ENCODE assay signal across 30 cellular contexts in genomic region chr5:96327728-96328127, GRCh38.
DNase-seq lines count a peak whose midpoint lies in the region; ATAC-seq and TF ChIP-seq lines count a peak whose summit lies in the region.
"Had no signal": no experiment of that assay in that cellular context is flagged by ENCODE, and none has a peak within 500 bp of the region (broad histone marks: within the 10 kb centered on the region; RNA-seq: fewer than 3 reads in every experiment).

No MANE protein-coding gene starts in this region.

- CTCF ChIA-PET in HEK293 (lab: Yijun Ruan, JAX), result interaction anchor here (0.7 to 1.8 kb wide), 4 partner anchors 8 to 1354 kb away, joined by 3 to 6 read pairs (median 4); no protein-coding TSS in a partner anchor

- H3K27ac Mint-ChIP-seq in immature natural killer cell (no peak overlapping the region), progenitor cell of endocrine pancreas (no peak overlapping the region)
- H3K27ac Mint-ChIP-seq: activated CD4-positive, alpha-beta T cell treated with anti-CD3 and anti-CD28 coated beads for 36 hours; activated CD8-positive, alpha-beta T cell treated with anti-CD3 and anti-CD28 coated beads for 36 hours; activated naive CD4-positive, alpha-beta T cell treated with anti-CD3 and anti-CD28 coated beads, Interleukin-2, amount 50 U/mL, for 24 hours; activated T-helper 2 cell treated with anti-CD3 and anti-CD28 coated beads, Interferon-gamma antibody, Interleukin-2, Interleukin-4, amounts not matched to agents 10 μg/mL and 5 μg/mL and 100 μg/mL, durations not matched to agents 14 hours and 24 hours and 36 hours; CD4-positive, CD25-positive, alpha-beta regulatory T cell had no signal

- H3K4me3 Mint-ChIP-seq in immature natural killer cell (no peak overlapping the region), progenitor cell of endocrine pancreas (ENCODE audit: low read depth) (no peak overlapping the region)
- H3K4me3 Mint-ChIP-seq: activated CD4-positive, alpha-beta T cell treated with anti-CD3 and anti-CD28 coated beads for 36 hours; activated CD8-positive, alpha-beta T cell treated with anti-CD3 and anti-CD28 coated beads for 36 hours; activated naive CD4-positive, alpha-beta T cell treated with anti-CD3 and anti-CD28 coated beads, Interleukin-2, amount 50 U/mL, for 24 hours; CD4-positive, CD25-positive, alpha-beta regulatory T cell had no signal

- no peak overlapping the region for H3K27ac ChIP-seq in HEK293 (ENCODE audit: extremely low read depth, low read depth, low read length)
- no peak overlapping the region for H3K27ac ChIP-seq in foreskin keratinocyte
- H3K27ac ChIP-seq: cardiac muscle cell, colonic mucosa, epithelial cell of prostate, heart right ventricle, prostate gland, transverse colon had no signal

- ATAC-seq in SK-N-SH treated with all-trans-retinoic acid at 6 μM for 48 hours (peak; percentile 14; the same call in 1 of the 3 replicates), foreskin keratinocyte (no peak)
- ATAC-seq: activated CD4-positive, alpha-beta T cell treated with anti-CD3 and anti-CD28 coated beads for 36 hours; activated CD8-positive, alpha-beta T cell treated with anti-CD3 and anti-CD28 coated beads for 36 hours; heart right ventricle; left ventricle myocardium superior had no signal

- H3K36me3 Mint-ChIP-seq in immature natural killer cell (no peaks in the 10 kb centered on the region), progenitor cell of endocrine pancreas (ENCODE audit: insufficient read depth) (no peaks in the 10 kb centered on the region)
- H3K36me3 Mint-ChIP-seq: activated naive CD4-positive, alpha-beta T cell treated with anti-CD3 and anti-CD28 coated beads, Interleukin-2, amount 50 U/mL, for 24 hours; CD4-positive, CD25-positive, alpha-beta regulatory T cell had no signal

- H3K27me3 ChIP-seq in foreskin keratinocyte, result no peaks in the 10 kb centered on the region
- H3K27me3 ChIP-seq: cardiac muscle cell, colonic mucosa, heart right ventricle, transverse colon had no signal

- H3K4me1 Mint-ChIP-seq in immature natural killer cell (no peaks in the 10 kb centered on the region), progenitor cell of endocrine pancreas (ENCODE audit: low read depth) (peaks cover 41% of the 10 kb centered on the region)
- H3K4me1 Mint-ChIP-seq: activated naive CD4-positive, alpha-beta T cell treated with anti-CD3 and anti-CD28 coated beads, Interleukin-2, amount 50 U/mL, for 24 hours; CD4-positive, CD25-positive, alpha-beta regulatory T cell had no signal

- peak; percentile 6; the same call in 1 of the 2 replicates for TF ChIP-seq CTCF in AG09319 (IDR thresholded peaks at IDR 0.05; ENCODE audit: low read depth, low read length)
- TF ChIP-seq CTCF in HEK293 (tag by site-specific recombination; IDR thresholded peaks at IDR 0.05), result no peak
- TF ChIP-seq CTCF in foreskin keratinocyte (conservative IDR thresholded peaks at IDR 0.05), result peak; percentile 32
- no peak for TF ChIP-seq CTCF in progenitor cell of endocrine pancreas (IDR thresholded peaks at IDR 0.05; ENCODE audit: unreplicated experiment)

- no peaks in the 10 kb centered on the region for H3K9me3 Mint-ChIP-seq in immature natural killer cell
- peaks cover 5% of the 10 kb centered on the region for H3K9me3 Mint-ChIP-seq in progenitor cell of endocrine pancreas (ENCODE audit: low read depth)
- H3K9me3 Mint-ChIP-seq: activated CD8-positive, alpha-beta T cell treated with anti-CD3 and anti-CD28 coated beads for 36 hours; activated naive CD4-positive, alpha-beta T cell treated with anti-CD3 and anti-CD28 coated beads, Interleukin-2, amount 50 U/mL, for 24 hours had no signal

- H3K27me3 Mint-ChIP-seq in immature natural killer cell (ENCODE audit: low read depth in 3 of 3) (peaks cover 0 to 7% (median 5%) of the 10 kb centered on the region in 3 donors), progenitor cell of endocrine pancreas (no peaks in the 10 kb centered on the region)

- DNase-seq in AG09319 (ENCODE audit: extremely low read depth, low read depth) (no peak), foreskin keratinocyte (peak in 1 of 2 donors; percentile 42), immature natural killer cell (no peak), GOT3 (lab: John Stamatoyannopoulos, UW) (no peak), progenitor cell of endocrine pancreas (ENCODE audit: low spot score, unreplicated experiment) (no peak), activated gamma-delta T cell (lab: John Stamatoyannopoulos, UW) (no peak)
- DNase-seq: activated CD4-positive, alpha-beta T cell treated with anti-CD3 and anti-CD28 coated beads for 36 hours; activated CD8-positive, alpha-beta T cell treated with anti-CD3 and anti-CD28 coated beads for 36 hours; aorta; Calu3; CD4-positive, CD25-positive, alpha-beta regulatory T cell; colonic mucosa; effector CD4-positive, alpha-beta T cell; heart right ventricle; kidney; left ventricle myocardium superior; NCI-H146; NCI-H446; NCI-H774; SIG-M5; stimulated activated CD4-positive, alpha-beta T cell treated with anti-CD3 and anti-CD28 coated beads, Interleukin-4, amount 100 ng/mL, for 24 hours; T-helper 9 cell; transverse colon had no signal

- H3K4me3 ChIP-seq in HEK293 (ENCODE audit: low read depth, low read length), result no peak overlapping the region
- H3K4me3 ChIP-seq: cardiac muscle cell, colonic mucosa, heart right ventricle, prostate gland, transverse colon had no signal

- POLR2A ChIA-PET in HEK293 (lab: Yijun Ruan, JAX), result no interaction called here

- H3K36me3 ChIP-seq in HEK293 (ENCODE audit: control insufficient read depth in 2 of 2, insufficient read depth in 1 of 2, low read length in 2 of 2), result no peaks in the 10 kb centered on the region
- H3K36me3 ChIP-seq: cardiac muscle cell, colonic mucosa, heart right ventricle, prostate gland, transverse colon had no signal

- H3K4me1 ChIP-seq in HEK293 (ENCODE audit: control insufficient read depth, insufficient read depth, low read length), result peaks cover 3% of the 10 kb centered on the region; the same call in 1 of the 2 replicates
- H3K4me1 ChIP-seq in foreskin keratinocyte, result peaks cover 24% of the 10 kb centered on the region
- H3K4me1 ChIP-seq: colonic mucosa had no signal

- H3K9me3 ChIP-seq in HEK293 (ENCODE audit: control insufficient read depth, insufficient read depth, low read depth, low read length), result no peaks in the 10 kb centered on the region
- H3K9me3 ChIP-seq: colonic mucosa, heart right ventricle, prostate gland, transverse colon had no signal

TF ChIP-seq in HEK293, 187 proteins besides CTCF, POLR2A, EP300 and RAD21 (continues in another document):
- no peak for TF ChIP-seq ZNF24 (tag by site-specific recombination; IDR thresholded peaks at IDR 0.05)
- TF ChIP-seq ZNF132 (tag by site-specific recombination; IDR thresholded peaks at IDR 0.05; ENCODE audit: borderline replicate concordance), result no peak
- TF ChIP-seq ZNF48 (tag by site-specific recombination; IDR thresholded peaks at IDR 0.05), result no peak
- TF ChIP-seq ZNF558 (tag by site-specific recombination; IDR thresholded peaks at IDR 0.05), result no peak
- TF ChIP-seq ZBTB17 (tag by site-specific recombination; IDR thresholded peaks at IDR 0.05), result 0 out of 2 replicates have a peak, but pooled peaks have one; percentile 36
- 0 out of 2 replicates have a peak, but pooled peaks have one; percentile 26 for TF ChIP-seq ATF2 (tag by site-specific recombination; IDR thresholded peaks at IDR 0.05; ENCODE audit: low read depth)

TF ChIP-seq in SK-N-SH treated with all-trans-retinoic acid at 6 μM for 48 hours, 23 proteins besides CTCF, POLR2A, EP300 and RAD21 (continues in another document):
- TF ChIP-seq, protein P1, sequence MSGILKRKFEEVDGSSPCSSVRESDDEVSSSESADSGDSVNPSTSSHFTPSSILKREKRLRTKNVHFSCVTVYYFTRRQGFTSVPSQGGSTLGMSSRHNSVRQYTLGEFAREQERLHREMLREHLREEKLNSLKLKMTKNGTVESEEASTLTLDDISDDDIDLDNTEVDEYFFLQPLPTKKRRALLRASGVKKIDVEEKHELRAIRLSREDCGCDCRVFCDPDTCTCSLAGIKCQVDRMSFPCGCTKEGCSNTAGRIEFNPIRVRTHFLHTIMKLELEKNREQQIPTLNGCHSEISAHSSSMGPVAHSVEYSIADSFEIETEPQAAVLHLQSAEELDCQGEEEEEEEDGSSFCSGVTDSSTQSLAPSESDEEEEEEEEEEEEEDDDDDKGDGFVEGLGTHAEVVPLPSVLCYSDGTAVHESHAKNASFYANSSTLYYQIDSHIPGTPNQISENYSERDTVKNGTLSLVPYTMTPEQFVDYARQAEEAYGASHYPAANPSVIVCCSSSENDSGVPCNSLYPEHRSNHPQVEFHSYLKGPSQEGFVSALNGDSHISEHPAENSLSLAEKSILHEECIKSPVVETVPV (CRISPR knock-in tag; IDR thresholded peaks at IDR 0.05), result no peak
- TF ChIP-seq ARNTL (CRISPR knock-in tag; IDR thresholded peaks at IDR 0.05; ENCODE audit: borderline replicate concordance, low read depth) (no peak), ESRRG (CRISPR knock-in tag; IDR thresholded peaks at IDR 0.05) (no peak), CREB5 (CRISPR knock-in tag; IDR thresholded peaks at IDR 0.05; ENCODE audit: low read depth) (no peak)
- TF ChIP-seq, protein P2, sequence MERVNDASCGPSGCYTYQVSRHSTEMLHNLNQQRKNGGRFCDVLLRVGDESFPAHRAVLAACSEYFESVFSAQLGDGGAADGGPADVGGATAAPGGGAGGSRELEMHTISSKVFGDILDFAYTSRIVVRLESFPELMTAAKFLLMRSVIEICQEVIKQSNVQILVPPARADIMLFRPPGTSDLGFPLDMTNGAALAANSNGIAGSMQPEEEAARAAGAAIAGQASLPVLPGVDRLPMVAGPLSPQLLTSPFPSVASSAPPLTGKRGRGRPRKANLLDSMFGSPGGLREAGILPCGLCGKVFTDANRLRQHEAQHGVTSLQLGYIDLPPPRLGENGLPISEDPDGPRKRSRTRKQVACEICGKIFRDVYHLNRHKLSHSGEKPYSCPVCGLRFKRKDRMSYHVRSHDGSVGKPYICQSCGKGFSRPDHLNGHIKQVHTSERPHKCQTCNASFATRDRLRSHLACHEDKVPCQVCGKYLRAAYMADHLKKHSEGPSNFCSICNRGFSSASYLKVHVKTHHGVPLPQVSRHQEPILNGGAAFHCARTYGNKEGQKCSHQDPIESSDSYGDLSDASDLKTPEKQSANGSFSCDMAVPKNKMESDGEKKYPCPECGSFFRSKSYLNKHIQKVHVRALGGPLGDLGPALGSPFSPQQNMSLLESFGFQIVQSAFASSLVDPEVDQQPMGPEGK (CRISPR knock-in tag; IDR thresholded peaks at IDR 0.05; ENCODE audit: borderline replicate concordance), result no peak

Comparison
In these comparisons a context has a peak if more than half of its experiments do, and no peak if none do; other contexts are left out.
1. CTCF ChIP-seq: peak in AG09319 (single experiment) and foreskin keratinocyte (single experiment); none in HEK293 (single experiment) and progenitor cell of endocrine pancreas (single experiment).